10 cellular contexts compared by ENCODE assay signal in genomic region chr4:183941964-183942363, GRCh38. TPM values are rescaled to one million over a fixed set of nuclear protein-coding genes. Genes with fewer than 3 reads are reported as not detected.
"Had no signal": no experiment of that assay in that cellular context is flagged by ENCODE, and none has a peak within 500 bp of the region (broad histone marks: within the 10 kb centered on the region; RNA-seq: fewer than 3 reads in every experiment).

No MANE protein-coding gene starts in this region.

- H3K27ac Mint-ChIP-seq: IgD-negative memory B cell had no signal

- ATAC-seq: HCT116, HepG2 had no signal

- H3K36me3 ChIP-seq: HAP-1 had no signal

- H3K4me3 Mint-ChIP-seq: IgD-negative memory B cell had no signal

- H3K4me1 Mint-ChIP-seq: IgD-negative memory B cell had no signal

- H3K27ac ChIP-seq: GM23248, HL-60 had no signal

- H3K4me3 ChIP-seq: GM23248, HAP-1 had no signal

- H3K36me3 Mint-ChIP-seq: IgD-negative memory B cell had no signal

- DNase-seq: GM23248, GOT3, H7, KBM-7 had no signal

- H3K9me3 ChIP-seq: HAP-1 had no signal

RNA-seq across cellular contexts. Expression of gene STOX2, which starts 36.9 kb away (rescaled TPM):
- total RNA-seq: GM23248, HT1080 had no signal
- polyA plus RNA-seq: GM23248, IgD-negative memory B cell had no signal
